20 cellular contexts compared by ENCODE assay signal in the genomic region with DNA sequence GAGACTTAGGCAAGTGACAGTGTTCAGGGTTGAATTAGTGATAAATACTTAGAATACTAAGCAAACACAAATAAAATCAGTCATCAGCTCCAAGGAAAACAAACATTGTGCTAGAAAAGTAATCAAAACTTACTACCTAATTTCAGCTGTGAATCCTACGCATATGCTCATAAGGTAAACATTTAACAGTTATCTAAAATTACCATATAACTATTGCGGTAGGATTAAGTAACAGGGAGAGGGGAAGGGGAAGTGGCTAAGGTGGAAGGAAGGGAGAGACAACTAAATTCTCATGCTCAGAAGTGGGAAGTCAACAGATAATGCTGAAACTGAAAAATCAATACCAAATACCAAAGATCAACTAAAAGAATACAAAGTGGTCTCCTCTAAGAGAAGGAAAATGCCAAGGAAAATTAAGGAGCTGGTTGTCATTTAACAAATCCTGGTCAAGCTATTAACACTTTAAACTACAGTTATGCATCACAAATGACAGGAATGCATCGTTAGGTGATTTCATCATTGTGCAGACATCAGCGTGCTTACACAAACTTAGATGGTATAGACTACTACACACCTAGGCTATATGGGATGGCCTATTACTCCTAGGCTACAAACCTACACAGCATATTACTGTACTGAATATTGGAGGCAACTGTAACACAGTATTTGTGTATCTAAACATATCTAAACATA. TPM values are rescaled to one million over a fixed set of nuclear protein-coding genes. Genes with fewer than 3 reads are reported as not detected.
DNase-seq lines count a peak whose midpoint lies in the region; ATAC-seq, FAIRE-seq and TF ChIP-seq lines count a peak whose summit lies in the region.
"Had no signal": no experiment of that assay in that cellular context is flagged by ENCODE, and none has a peak within 500 bp of the region (broad histone marks: within the 10 kb centered on the region; RNA-seq: fewer than 3 reads in every experiment).

No MANE protein-coding gene starts in this region.

- H3K27me3 ChIP-seq in bronchial epithelial cell (ENCODE audit: control insufficient read depth, insufficient read depth, low read length) = no peaks in the 10 kb centered on the region
- no peaks in the 10 kb centered on the region for H3K27me3 ChIP-seq in naive thymus-derived CD4-positive, alpha-beta T cell (ENCODE audit: control insufficient read depth in 2 of 2, insufficient read depth in 2 of 2, low read length in 2 of 2)
- H3K27me3 ChIP-seq: ascending aorta had no signal

- CTCF ChIA-PET in naive thymus-derived CD4-positive, alpha-beta T cell (lab: Charles Lee) = no interaction called here
- CTCF ChIA-PET in activated CD4-positive, alpha-beta T cell treated with anti-CD3 and anti-CD28 coated beads, Interleukin-2, amount 10 ng/mL, durations not matched to agents 7 days and 5 days (lab: Charles Lee) = interaction anchor here (0.6 to 2.0 kb wide), 5 partner anchors 15 to 571 kb away, joined by 3 to 10 read pairs (median 3); no protein-coding TSS in a partner anchor

- H3K36me3 ChIP-seq in bronchial epithelial cell (ENCODE audit: control insufficient read depth, insufficient read depth, low read length) = no peaks in the 10 kb centered on the region
- no peaks in the 10 kb centered on the region for H3K36me3 ChIP-seq in naive thymus-derived CD4-positive, alpha-beta T cell (ENCODE audit: control insufficient read depth in 2 of 3, insufficient read depth in 3 of 3, low read length in 3 of 3)
- H3K36me3 ChIP-seq: ascending aorta had no signal

- H3K4me1 ChIP-seq in naive thymus-derived CD4-positive, alpha-beta T cell (ENCODE audit: control insufficient read depth in 2 of 2, insufficient read depth in 2 of 2, low read length in 2 of 2) = no peaks in the 10 kb centered on the region
- H3K4me1 ChIP-seq: ascending aorta had no signal

- H3K36me3 Mint-ChIP-seq in naive thymus-derived CD4-positive, alpha-beta T cell = peaks cover 0 to 19% (median 7%) of the 10 kb centered on the region in 5 donors
- H3K36me3 Mint-ChIP-seq in activated CD4-positive, alpha-beta T cell treated with anti-CD3 and anti-CD28 coated beads, Interleukin-2, amount 10 ng/mL, durations not matched to agents 7 days and 5 days (ENCODE audit: low read depth) = peaks cover 3% of the 10 kb centered on the region

- peak; percentile 57 for ATAC-seq in naive thymus-derived CD4-positive, alpha-beta T cell
- ATAC-seq in HG02970 (IDR thresholded peaks at IDR 0.05; ENCODE audit: low FRiP score, unreplicated experiment) = no peak
- ATAC-seq: naive thymus-derived CD8-positive, alpha-beta T cell; stimulated activated memory B cell treated with anti-CD40 and anti-IgM and Interleukin-4, amounts not matched to agents 10 μg/mL and 1 μg/mL and 100 μg/mL, for 72 hours had no signal

- POLR2A ChIA-PET in naive thymus-derived CD4-positive, alpha-beta T cell (lab: Charles Lee) = interaction anchor here (0.7 kb wide), 1 partner anchor 560 kb away, joined by 4 read pairs; no protein-coding TSS in a partner anchor
- POLR2A ChIA-PET in activated CD4-positive, alpha-beta T cell treated with anti-CD3 and anti-CD28 coated beads, Interleukin-2, amount 10 ng/mL, durations not matched to agents 7 days and 5 days (lab: Charles Lee) = no interaction called here

- no peak overlapping the region for H3K4me3 Mint-ChIP-seq in naive thymus-derived CD4-positive, alpha-beta T cell
- no peak overlapping the region for H3K4me3 Mint-ChIP-seq in activated CD4-positive, alpha-beta T cell treated with anti-CD3 and anti-CD28 coated beads, Interleukin-2, amount 10 ng/mL, durations not matched to agents 7 days and 5 days
- H3K4me3 Mint-ChIP-seq: activated CD4-positive, alpha-beta T cell treated with anti-CD3 and anti-CD28 coated beads for 36 hours; naive thymus-derived CD8-positive, alpha-beta T cell; stimulated activated memory B cell treated with anti-CD40 and anti-IgM and Interleukin-4, amounts not matched to agents 10 μg/mL and 1 μg/mL and 100 μg/mL, for 72 hours had no signal

- H3K27me3 Mint-ChIP-seq in naive thymus-derived CD4-positive, alpha-beta T cell = no peaks in the 10 kb centered on the region
- H3K27me3 Mint-ChIP-seq in activated CD4-positive, alpha-beta T cell treated with anti-CD3 and anti-CD28 coated beads, Interleukin-2, amount 10 ng/mL, durations not matched to agents 7 days and 5 days = no peaks in the 10 kb centered on the region
- H3K27me3 Mint-ChIP-seq: activated CD4-positive, alpha-beta T cell treated with anti-CD3 and anti-CD28 coated beads for 36 hours; naive thymus-derived CD8-positive, alpha-beta T cell; stimulated activated memory B cell treated with anti-CD40 and anti-IgM and Interleukin-4, amounts not matched to agents 10 μg/mL and 1 μg/mL and 100 μg/mL, for 72 hours had no signal

- no peak for TF ChIP-seq POLR2A in GM12891 (IDR thresholded peaks at IDR 0.05; ENCODE audit: low read depth, low read length)

- no peak for TF ChIP-seq CTCF in bronchial epithelial cell (IDR thresholded peaks at IDR 0.05; ENCODE audit: insufficient read depth, low read length, severe bottlenecking)

- no peak for FAIRE-seq in GM12891 (lab: Jason Lieb, UNC)
- no peak for FAIRE-seq in bronchial epithelial cell (lab: Jason Lieb, UNC)
- FAIRE-seq: islet of Langerhans had no signal

- no peak for DNase-seq in GM12891 (ENCODE audit: insufficient read length, low spot score)
- DNase-seq in NOMO-1 treated with DMSO at 0.1 percent for 48 hours (lab: John Stamatoyannopoulos, UW; ENCODE audit: unreplicated experiment) = peak; percentile 89
- DNase-seq in bronchial epithelial cell (ENCODE audit: low read depth) = peak; percentile 67
- no peak for DNase-seq in naive thymus-derived CD4-positive, alpha-beta T cell
- no peak for DNase-seq in activated CD4-positive, alpha-beta T cell treated with anti-CD3 and anti-CD28 coated beads, Interleukin-2, amount 10 ng/mL, durations not matched to agents 7 days and 5 days
- DNase-seq in DMS153 (lab: John Stamatoyannopoulos, UW) = no peak
- DNase-seq in A172 (ENCODE audit: low spot score) = no peak
- DNase-seq: dermis blood vessel endothelial cell; Karpas-422; naive thymus-derived CD8-positive, alpha-beta T cell; NCI-H2029; NK-92 treated with Interleukin-12 subunit alpha and Interleukin-12 subunit beta, amount 100 ng/mL, for 24 hours; stimulated activated CD4-positive, alpha-beta T cell treated with anti-CD3 and anti-CD28 coated beads, Interleukin-4, amount 100 ng/mL, for 24 hours; SW 1271 had no signal

- H3K4me1 Mint-ChIP-seq in naive thymus-derived CD4-positive, alpha-beta T cell = peaks cover 0 to 31% (median 22%) of the 10 kb centered on the region in 7 donors
- H3K4me1 Mint-ChIP-seq in activated CD4-positive, alpha-beta T cell treated with anti-CD3 and anti-CD28 coated beads, Interleukin-2, amount 10 ng/mL, durations not matched to agents 7 days and 5 days = peaks cover 17% of the 10 kb centered on the region

- no peak overlapping the region for H3K27ac ChIP-seq in naive thymus-derived CD4-positive, alpha-beta T cell (ENCODE audit: low read depth, low read length)
- H3K27ac ChIP-seq: ascending aorta had no signal

- no peak overlapping the region for H3K4me3 ChIP-seq in bronchial epithelial cell (ENCODE audit: low read depth, low read length)
- no peak overlapping the region for H3K4me3 ChIP-seq in naive thymus-derived CD4-positive, alpha-beta T cell (ENCODE audit: low read length)
- H3K4me3 ChIP-seq: ascending aorta had no signal

- intact Hi-C loops in naive thymus-derived CD4-positive, alpha-beta T cell (cut with micrococcal nuclease) = no loop called here

- no peak overlapping the region for H3K27ac Mint-ChIP-seq in naive thymus-derived CD4-positive, alpha-beta T cell
- no peak overlapping the region for H3K27ac Mint-ChIP-seq in activated CD4-positive, alpha-beta T cell treated with anti-CD3 and anti-CD28 coated beads, Interleukin-2, amount 10 ng/mL, durations not matched to agents 7 days and 5 days
- H3K27ac Mint-ChIP-seq: activated CD4-positive, alpha-beta T cell treated with anti-CD3 and anti-CD28 coated beads for 36 hours; naive thymus-derived CD8-positive, alpha-beta T cell; stimulated activated memory B cell treated with anti-CD40 and anti-IgM and Interleukin-4, amounts not matched to agents 10 μg/mL and 1 μg/mL and 100 μg/mL, for 72 hours had no signal

- H3K9me3 Mint-ChIP-seq in naive thymus-derived CD4-positive, alpha-beta T cell = no peaks in the 10 kb centered on the region
- no peaks in the 10 kb centered on the region for H3K9me3 Mint-ChIP-seq in activated CD4-positive, alpha-beta T cell treated with anti-CD3 and anti-CD28 coated beads, Interleukin-2, amount 10 ng/mL, durations not matched to agents 7 days and 5 days
- H3K9me3 Mint-ChIP-seq: naive thymus-derived CD8-positive, alpha-beta T cell; stimulated activated memory B cell treated with anti-CD40 and anti-IgM and Interleukin-4, amounts not matched to agents 10 μg/mL and 1 μg/mL and 100 μg/mL, for 72 hours had no signal

- no peaks in the 10 kb centered on the region for H3K9me3 ChIP-seq in naive thymus-derived CD4-positive, alpha-beta T cell (ENCODE audit: control insufficient read depth in 2 of 3, low read length in 3 of 3)
- H3K9me3 ChIP-seq: ascending aorta had no signal

TF ChIP-seq in GM12891, 5 proteins besides CTCF, POLR2A, EP300 and RAD21:
- TF ChIP-seq PAX5 (IDR thresholded peaks at IDR 0.05; ENCODE audit: insufficient read depth, low read length, severe bottlenecking) = no peak
- no peak for TF ChIP-seq POLR2AphosphoS5 (IDR thresholded peaks at IDR 0.05; ENCODE audit: low read depth, low read length)
- TF ChIP-seq SPI1 (IDR thresholded peaks at IDR 0.05; ENCODE audit: low read depth, low read length) = 0 out of 2 replicates have a peak, but pooled peaks have one; percentile 10
- no peak for TF ChIP-seq TAF1 (IDR thresholded peaks at IDR 0.05; ENCODE audit: low read depth, low read length)
- no peak for TF ChIP-seq POU2F2 (IDR thresholded peaks at IDR 0.05; ENCODE audit: low read depth, low read length)

RNA-seq across cellular contexts. Expression of a gene that starts 20.0 kb away (rescaled TPM):
- 17.0 TPM for polyA plus RNA-seq in GM12891 (2012; ENCODE audit: low read depth, missing spikeins)
- 35.8 and 43.5 TPM in 2 replicates for total RNA-seq in bronchial epithelial cell
- total RNA-seq in naive thymus-derived CD4-positive, alpha-beta T cell = 10 to 100 TPM; 31.6 to 58.1 (median 35.4) TPM
- 1 to 10 TPM; 6.6 to 8.9 TPM for polyA plus RNA-seq in naive thymus-derived CD4-positive, alpha-beta T cell
- total RNA-seq in activated CD4-positive, alpha-beta T cell treated with anti-CD3 and anti-CD28 coated beads, Interleukin-2, amount 10 ng/mL, durations not matched to agents 7 days and 5 days = 10 to 100 TPM; 31.7 to 34.0 TPM
- total RNA-seq in A172 (2014; rRNA removed; shearing (Covaris generic)) = 39.0 and 46.2 TPM in 2 replicates

RNA-seq across cellular contexts. Expression of a gene that starts 50.3 kb away (rescaled TPM):
- 0.47 TPM for polyA plus RNA-seq in GM12891 (2012; ENCODE audit: low read depth, missing spikeins)
- total RNA-seq in bronchial epithelial cell = not detected in 2 replicates
- not detected for total RNA-seq in naive thymus-derived CD4-positive, alpha-beta T cell
- not detected for polyA plus RNA-seq in naive thymus-derived CD4-positive, alpha-beta T cell
- total RNA-seq in activated CD4-positive, alpha-beta T cell treated with anti-CD3 and anti-CD28 coated beads, Interleukin-2, amount 10 ng/mL, durations not matched to agents 7 days and 5 days = not detected
- total RNA-seq in A172 (2014; rRNA removed; shearing (Covaris generic)) = 0.53 TPM in 1 of 2 replicates, not detected in the other
- total RNA-seq: ascending aorta; dermis blood vessel endothelial cell; naive thymus-derived CD8-positive, alpha-beta T cell had no signal
- polyA plus RNA-seq: BJ; naive thymus-derived CD8-positive, alpha-beta T cell had no signal

Comparison
In these comparisons a context has a peak if more than half of its experiments do, and no peak if none do; other contexts are left out.
1. DNase-seq: peak in NOMO-1 treated with DMSO at 0.1 percent for 48 hours (single experiment) and bronchial epithelial cell (single experiment); none in GM12891 (single experiment), naive thymus-derived CD4-positive, alpha-beta T cell (0 of 9), activated CD4-positive, alpha-beta T cell treated with anti-CD3 and anti-CD28 coated beads, Interleukin-2, amount 10 ng/mL, durations not matched to agents 7 days and 5 days (single experiment), DMS153 (single experiment) and A172 (single experiment).